Comparison of ENCODE assay signal across 12 cellular contexts in genomic region chr4:82704156-82704555, GRCh38.
"Had no signal": no experiment of that assay in that cellular context is flagged by ENCODE, and none has a peak within 500 bp of the region (broad histone marks: within the 10 kb centered on the region; RNA-seq: fewer than 3 reads in every experiment).

No MANE protein-coding gene starts in this region.

- H3K4me1 ChIP-seq: colonic mucosa had no signal

- H3K9me3 ChIP-seq: colonic mucosa, esophagus squamous epithelium, pancreas, sigmoid colon, thoracic aorta had no signal

- H3K4me3 ChIP-seq: colonic mucosa, esophagus squamous epithelium, lung, pancreas, sigmoid colon, thoracic aorta had no signal

- H3K27ac ChIP-seq: colonic mucosa, esophagus squamous epithelium, pancreas, sigmoid colon, thoracic aorta had no signal

- DNase-seq: activated CD4-positive, CD25-positive, alpha-beta regulatory T cell treated with anti-CD3 and anti-CD28 coated beads, Interleukin-2, amount 50 U/mL, for 72 hours; activated naive CD4-positive, alpha-beta T cell; colonic mucosa; esophagus squamous epithelium; islet precursor cell; pancreas; sigmoid colon; stimulated activated CD4-positive, alpha-beta T cell treated with anti-CD3 and anti-CD28 coated beads, Interleukin-1b, Interleukin-23, amount 100 ng/mL, for 48 hours had no signal

- H3K4me3 Mint-ChIP-seq: activated T-helper 1 cell treated with anti-CD3 and anti-CD28 coated beads, Interleukin-12 subunit alpha, Interleukin-12 subunit beta, Interleukin-2, Interleukin-4 antibody, amounts not matched to agents 30 ng/mL and 10 ng/mL and 1 ng/mL, durations not matched to agents 14 hours and 24 hours and 36 hours; neural crest cell had no signal

- H3K27ac Mint-ChIP-seq: activated T-helper 1 cell treated with anti-CD3 and anti-CD28 coated beads, Interleukin-12 subunit alpha, Interleukin-12 subunit beta, Interleukin-2, Interleukin-4 antibody, amounts not matched to agents 30 ng/mL and 10 ng/mL and 1 ng/mL, durations not matched to agents 14 hours and 24 hours and 36 hours had no signal

- H3K36me3 ChIP-seq: colonic mucosa, esophagus squamous epithelium, pancreas, thoracic aorta had no signal

- H3K27me3 ChIP-seq: colonic mucosa, esophagus squamous epithelium, pancreas, sigmoid colon had no signal

- H3K9me3 Mint-ChIP-seq: activated T-helper 1 cell treated with anti-CD3 and anti-CD28 coated beads, Interleukin-12 subunit alpha, Interleukin-12 subunit beta, Interleukin-2, Interleukin-4 antibody, amounts not matched to agents 30 ng/mL and 10 ng/mL and 1 ng/mL, durations not matched to agents 14 hours and 24 hours and 36 hours; neural crest cell had no signal

- ATAC-seq: pancreas had no signal
